1 cellular context compared by ENCODE assay signal in the genomic region with DNA sequence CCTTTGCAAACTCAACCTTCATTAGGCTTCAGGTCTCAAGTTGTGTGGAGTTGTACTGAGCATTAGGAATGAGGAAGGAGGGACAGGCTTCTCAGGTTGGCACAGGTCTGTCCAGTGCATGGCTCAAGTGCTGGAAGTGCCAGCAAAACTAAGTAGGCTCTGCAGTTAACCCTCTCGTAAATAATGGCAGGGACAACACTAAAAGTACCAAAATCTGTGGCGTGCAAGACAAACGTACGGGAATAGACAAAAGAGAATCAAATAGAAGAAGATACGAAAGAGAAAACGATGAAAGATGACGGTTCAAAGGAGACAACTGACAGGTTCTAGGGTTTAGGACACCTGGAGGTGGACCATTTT.
TF ChIP-seq lines count a peak whose summit lies in the region.

No MANE protein-coding gene starts in this region.

TF ChIP-seq in GM23338, 12 proteins besides CTCF, POLR2A, EP300 and RAD21 (continued from another document):
- TF ChIP-seq, protein P1, sequence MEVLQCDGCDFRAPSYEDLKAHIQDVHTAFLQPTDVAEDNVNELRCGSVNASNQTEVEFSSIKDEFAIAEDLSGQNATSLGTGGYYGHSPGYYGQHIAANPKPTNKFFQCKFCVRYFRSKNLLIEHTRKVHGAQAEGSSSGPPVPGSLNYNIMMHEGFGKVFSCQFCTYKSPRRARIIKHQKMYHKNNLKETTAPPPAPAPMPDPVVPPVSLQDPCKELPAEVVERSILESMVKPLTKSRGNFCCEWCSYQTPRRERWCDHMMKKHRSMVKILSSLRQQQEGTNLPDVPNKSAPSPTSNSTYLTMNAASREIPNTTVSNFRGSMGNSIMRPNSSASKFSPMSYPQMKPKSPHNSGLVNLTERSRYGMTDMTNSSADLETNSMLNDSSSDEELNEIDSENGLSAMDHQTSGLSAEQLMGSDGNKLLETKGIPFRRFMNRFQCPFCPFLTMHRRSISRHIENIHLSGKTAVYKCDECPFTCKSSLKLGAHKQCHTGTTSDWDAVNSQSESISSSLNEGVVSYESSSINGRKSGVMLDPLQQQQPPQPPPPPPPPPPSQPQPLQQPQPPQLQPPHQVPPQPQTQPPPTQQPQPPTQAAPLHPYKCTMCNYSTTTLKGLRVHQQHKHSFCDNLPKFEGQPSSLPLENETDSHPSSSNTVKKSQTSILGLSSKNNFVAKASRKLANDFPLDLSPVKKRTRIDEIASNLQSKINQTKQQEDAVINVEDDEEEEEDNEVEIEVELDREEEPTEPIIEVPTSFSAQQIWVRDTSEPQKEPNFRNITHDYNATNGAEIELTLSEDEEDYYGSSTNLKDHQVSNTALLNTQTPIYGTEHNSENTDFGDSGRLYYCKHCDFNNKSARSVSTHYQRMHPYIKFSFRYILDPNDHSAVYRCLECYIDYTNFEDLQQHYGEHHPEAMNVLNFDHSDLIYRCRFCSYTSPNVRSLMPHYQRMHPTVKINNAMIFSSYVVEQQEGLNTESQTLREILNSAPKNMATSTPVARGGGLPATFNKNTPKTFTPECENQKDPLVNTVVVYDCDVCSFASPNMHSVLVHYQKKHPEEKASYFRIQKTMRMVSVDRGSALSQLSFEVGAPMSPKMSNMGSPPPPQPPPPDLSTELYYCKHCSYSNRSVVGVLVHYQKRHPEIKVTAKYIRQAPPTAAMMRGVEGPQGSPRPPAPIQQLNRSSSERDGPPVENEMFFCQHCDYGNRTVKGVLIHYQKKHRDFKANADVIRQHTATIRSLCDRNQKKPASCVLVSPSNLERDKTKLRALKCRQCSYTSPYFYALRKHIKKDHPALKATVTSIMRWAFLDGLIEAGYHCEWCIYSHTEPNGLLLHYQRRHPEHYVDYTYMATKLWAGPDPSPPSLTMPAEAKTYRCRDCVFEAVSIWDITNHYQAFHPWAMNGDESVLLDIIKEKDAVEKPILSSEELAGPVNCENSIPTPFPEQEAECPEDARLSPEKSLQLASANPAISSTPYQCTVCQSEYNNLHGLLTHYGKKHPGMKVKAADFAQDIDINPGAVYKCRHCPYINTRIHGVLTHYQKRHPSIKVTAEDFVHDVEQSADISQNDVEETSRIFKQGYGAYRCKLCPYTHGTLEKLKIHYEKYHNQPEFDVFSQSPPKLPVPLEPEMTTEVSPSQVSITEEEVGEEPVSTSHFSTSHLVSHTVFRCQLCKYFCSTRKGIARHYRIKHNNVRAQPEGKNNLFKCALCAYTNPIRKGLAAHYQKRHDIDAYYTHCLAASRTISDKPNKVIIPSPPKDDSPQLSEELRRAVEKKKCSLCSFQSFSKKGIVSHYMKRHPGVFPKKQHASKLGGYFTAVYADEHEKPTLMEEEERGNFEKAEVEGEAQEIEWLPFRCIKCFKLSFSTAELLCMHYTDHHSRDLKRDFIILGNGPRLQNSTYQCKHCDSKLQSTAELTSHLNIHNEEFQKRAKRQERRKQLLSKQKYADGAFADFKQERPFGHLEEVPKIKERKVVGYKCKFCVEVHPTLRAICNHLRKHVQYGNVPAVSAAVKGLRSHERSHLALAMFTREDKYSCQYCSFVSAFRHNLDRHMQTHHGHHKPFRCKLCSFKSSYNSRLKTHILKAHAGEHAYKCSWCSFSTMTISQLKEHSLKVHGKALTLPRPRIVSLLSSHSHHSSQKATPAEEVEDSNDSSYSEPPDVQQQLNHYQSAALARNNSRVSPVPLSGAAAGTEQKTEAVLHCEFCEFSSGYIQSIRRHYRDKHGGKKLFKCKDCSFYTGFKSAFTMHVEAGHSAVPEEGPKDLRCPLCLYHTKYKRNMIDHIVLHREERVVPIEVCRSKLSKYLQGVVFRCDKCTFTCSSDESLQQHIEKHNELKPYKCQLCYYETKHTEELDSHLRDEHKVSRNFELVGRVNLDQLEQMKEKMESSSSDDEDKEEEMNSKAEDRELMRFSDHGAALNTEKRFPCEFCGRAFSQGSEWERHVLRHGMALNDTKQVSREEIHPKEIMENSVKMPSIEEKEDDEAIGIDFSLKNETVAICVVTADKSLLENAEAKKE (CRISPR knock-in tag; IDR thresholded peaks at IDR 0.05): no peak
- TF ChIP-seq JUNB (IDR thresholded peaks at IDR 0.05; ENCODE audit: unreplicated experiment): no peak
- TF ChIP-seq, protein P2, sequence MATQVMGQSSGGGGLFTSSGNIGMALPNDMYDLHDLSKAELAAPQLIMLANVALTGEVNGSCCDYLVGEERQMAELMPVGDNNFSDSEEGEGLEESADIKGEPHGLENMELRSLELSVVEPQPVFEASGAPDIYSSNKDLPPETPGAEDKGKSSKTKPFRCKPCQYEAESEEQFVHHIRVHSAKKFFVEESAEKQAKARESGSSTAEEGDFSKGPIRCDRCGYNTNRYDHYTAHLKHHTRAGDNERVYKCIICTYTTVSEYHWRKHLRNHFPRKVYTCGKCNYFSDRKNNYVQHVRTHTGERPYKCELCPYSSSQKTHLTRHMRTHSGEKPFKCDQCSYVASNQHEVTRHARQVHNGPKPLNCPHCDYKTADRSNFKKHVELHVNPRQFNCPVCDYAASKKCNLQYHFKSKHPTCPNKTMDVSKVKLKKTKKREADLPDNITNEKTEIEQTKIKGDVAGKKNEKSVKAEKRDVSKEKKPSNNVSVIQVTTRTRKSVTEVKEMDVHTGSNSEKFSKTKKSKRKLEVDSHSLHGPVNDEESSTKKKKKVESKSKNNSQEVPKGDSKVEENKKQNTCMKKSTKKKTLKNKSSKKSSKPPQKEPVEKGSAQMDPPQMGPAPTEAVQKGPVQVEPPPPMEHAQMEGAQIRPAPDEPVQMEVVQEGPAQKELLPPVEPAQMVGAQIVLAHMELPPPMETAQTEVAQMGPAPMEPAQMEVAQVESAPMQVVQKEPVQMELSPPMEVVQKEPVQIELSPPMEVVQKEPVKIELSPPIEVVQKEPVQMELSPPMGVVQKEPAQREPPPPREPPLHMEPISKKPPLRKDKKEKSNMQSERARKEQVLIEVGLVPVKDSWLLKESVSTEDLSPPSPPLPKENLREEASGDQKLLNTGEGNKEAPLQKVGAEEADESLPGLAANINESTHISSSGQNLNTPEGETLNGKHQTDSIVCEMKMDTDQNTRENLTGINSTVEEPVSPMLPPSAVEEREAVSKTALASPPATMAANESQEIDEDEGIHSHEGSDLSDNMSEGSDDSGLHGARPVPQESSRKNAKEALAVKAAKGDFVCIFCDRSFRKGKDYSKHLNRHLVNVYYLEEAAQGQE (IDR thresholded peaks at IDR 0.05; ENCODE audit: unreplicated experiment): no peak
